In genomic region chr6:142892254-142893021, GRCh38 we compare ENCODE assay signal across 23 cellular contexts. TPM values are rescaled to one million over a fixed set of nuclear protein-coding genes. Genes with fewer than 3 reads are reported as not detected.
DNase-seq lines count a peak whose midpoint lies in the region; ATAC-seq and TF ChIP-seq lines count a peak whose summit lies in the region.
"Had no signal": no experiment of that assay in that cellular context is flagged by ENCODE, and none has a peak within 500 bp of the region (broad histone marks: within the 10 kb centered on the region; RNA-seq: fewer than 3 reads in every experiment).

No MANE protein-coding gene starts in this region.

- H3K36me3 ChIP-seq in CD4-positive, alpha-beta memory T cell (ENCODE audit: insufficient read depth, low read length) = no peaks in the 10 kb centered on the region
- H3K36me3 ChIP-seq: neutrophil, SJCRH30 had no signal

- no peak overlapping the region for H3K4me3 Mint-ChIP-seq in activated CD8-positive, alpha-beta T cell treated with anti-CD3 and anti-CD28 coated beads for 36 hours
- H3K4me3 Mint-ChIP-seq in activated CD8-positive, alpha-beta T cell treated with anti-CD3 and anti-CD28 coated beads, Interleukin-2, amount 10 ng/mL, durations not matched to agents 7 days and 5 days = no peak overlapping the region
- H3K4me3 Mint-ChIP-seq in CD4-positive, alpha-beta memory T cell = peak overlapping the region in 5 of 8 donors; percentile 49 to 78 (median 71)
- peak overlapping the region; percentile 51 for H3K4me3 Mint-ChIP-seq in activated T-helper 17 cell treated with anti-CD3 and anti-CD28 coated beads, Interleukin-2, amount 50 U/mL, for 72 hours
- peak overlapping the region in 5 of 10 donors; percentile 13 to 52 (median 16) for H3K4me3 Mint-ChIP-seq in naive thymus-derived CD8-positive, alpha-beta T cell
- no peak overlapping the region for H3K4me3 Mint-ChIP-seq in natural killer cell treated with Interleukin-12 subunit alpha and Interleukin-12 subunit beta and Interleukin-15 and Interleukin-18, amount 100 ng/mL, for 72 hours
- H3K4me3 Mint-ChIP-seq: T-helper 1 cell treated with Interleukin-12 subunit alpha and Interleukin-12 subunit beta and Interleukin-4 antibody, amounts not matched to agents 30 μg/mL and 1 μg/mL, for 36 hours had no signal

- DNase-seq in activated CD8-positive, alpha-beta T cell treated with anti-CD3 and anti-CD28 coated beads for 36 hours = no peak
- DNase-seq in activated CD8-positive, alpha-beta T cell treated with anti-CD3 and anti-CD28 coated beads, Interleukin-2, amount 10 ng/mL, durations not matched to agents 7 days and 5 days = no peak
- DNase-seq in CD4-positive, alpha-beta memory T cell = no peak
- DNase-seq in naive thymus-derived CD8-positive, alpha-beta T cell = no peak
- DNase-seq in natural killer cell treated with Interleukin-12 subunit alpha and Interleukin-12 subunit beta and Interleukin-15 and Interleukin-18, amount 100 ng/mL, for 72 hours (ENCODE audit: low spot score) = no peak
- DNase-seq: activated CD4-positive, alpha-beta T cell treated with anti-CD3 and anti-CD28 coated beads for 48 hours; AML-193; body of pancreas; DMS53; effector CD8-positive, alpha-beta T cell; GDM1; NCI-H524 treated with DMSO at 0.1 percent for 48 hours; NK-92 treated with Interleukin-12 subunit alpha and Interleukin-12 subunit beta, amount 100 ng/mL, for 24 hours; SJCRH30 had no signal

- H3K4me3 ChIP-seq in CD4-positive, alpha-beta memory T cell (ENCODE audit: low read length in 2 of 2) = no peak overlapping the region
- H3K4me3 ChIP-seq: body of pancreas, hepatocyte, SJCRH30 had no signal

- H3K27ac Mint-ChIP-seq in activated CD8-positive, alpha-beta T cell treated with anti-CD3 and anti-CD28 coated beads for 36 hours = peak overlapping the region; percentile 31
- no peak overlapping the region for H3K27ac Mint-ChIP-seq in activated CD8-positive, alpha-beta T cell treated with anti-CD3 and anti-CD28 coated beads, Interleukin-2, amount 10 ng/mL, durations not matched to agents 7 days and 5 days
- H3K27ac Mint-ChIP-seq in CD4-positive, alpha-beta memory T cell = peak overlapping the region; percentile 35 to 80 (median 69)
- H3K27ac Mint-ChIP-seq in activated T-helper 17 cell treated with anti-CD3 and anti-CD28 coated beads, Interleukin-2, amount 50 U/mL, for 72 hours = peak overlapping the region; percentile 62
- peak overlapping the region in 6 of 10 donors; percentile 39 to 82 (median 70) for H3K27ac Mint-ChIP-seq in naive thymus-derived CD8-positive, alpha-beta T cell
- peak overlapping the region in 1 of 2 donors; percentile 78 for H3K27ac Mint-ChIP-seq in natural killer cell treated with Interleukin-12 subunit alpha and Interleukin-12 subunit beta and Interleukin-15 and Interleukin-18, amount 100 ng/mL, for 72 hours
- H3K27ac Mint-ChIP-seq: progenitor cell of endocrine pancreas; T-helper 1 cell treated with Interleukin-12 subunit alpha and Interleukin-12 subunit beta and Interleukin-4 antibody, amounts not matched to agents 30 μg/mL and 1 μg/mL, for 36 hours had no signal

- POLR2A ChIA-PET in activated CD8-positive, alpha-beta T cell treated with anti-CD3 and anti-CD28 coated beads for 36 hours (lab: Charles Lee) = interaction anchor here (1.5 to 1.6 kb wide), 3 partner anchors 8 to 39 kb away, joined by 3 to 4 read pairs (median 4); no protein-coding TSS in a partner anchor
- POLR2A ChIA-PET in activated CD8-positive, alpha-beta T cell treated with anti-CD3 and anti-CD28 coated beads, Interleukin-2, amount 10 ng/mL, durations not matched to agents 7 days and 5 days (lab: Charles Lee) = interaction anchor here (0.6 kb wide), 1 partner anchor 551 kb away, joined by 3 read pairs; no protein-coding TSS in a partner anchor
- POLR2A ChIA-PET in CD4-positive, alpha-beta memory T cell (lab: Charles Lee; ENCODE audit: partially characterized antibody) = interaction anchor here (0.5 to 3.8 kb wide), 7 partner anchors 7 to 54 kb away, joined by 3 to 12 read pairs (median 5); no protein-coding TSS in a partner anchor
- POLR2A ChIA-PET in naive thymus-derived CD8-positive, alpha-beta T cell (lab: Charles Lee) = no interaction called here

- H3K9me3 ChIP-seq in CD4-positive, alpha-beta memory T cell (ENCODE audit: control insufficient read depth in 1 of 2, low read length in 2 of 2) = no peaks in the 10 kb centered on the region
- H3K9me3 ChIP-seq: body of pancreas, neutrophil, SJCRH30 had no signal

- peaks cover 96% of the 10 kb centered on the region for H3K4me1 ChIP-seq in CD4-positive, alpha-beta memory T cell (ENCODE audit: insufficient read depth, low read length)
- H3K4me1 ChIP-seq: SJCRH30 had no signal

- no peaks in the 10 kb centered on the region for H3K27me3 ChIP-seq in CD4-positive, alpha-beta memory T cell (ENCODE audit: insufficient read depth, low read length)
- H3K27me3 ChIP-seq: body of pancreas, hepatocyte, neutrophil, SJCRH30 had no signal

- H3K4me1 Mint-ChIP-seq in activated CD8-positive, alpha-beta T cell treated with anti-CD3 and anti-CD28 coated beads for 36 hours (ENCODE audit: low read depth) = peaks cover 63% of the 10 kb centered on the region
- peaks cover 43% of the 10 kb centered on the region for H3K4me1 Mint-ChIP-seq in activated CD8-positive, alpha-beta T cell treated with anti-CD3 and anti-CD28 coated beads, Interleukin-2, amount 10 ng/mL, durations not matched to agents 7 days and 5 days (ENCODE audit: low read depth)
- H3K4me1 Mint-ChIP-seq in CD4-positive, alpha-beta memory T cell = peaks cover 63 to 75% (median 71%) of the 10 kb centered on the region in 4 donors
- H3K4me1 Mint-ChIP-seq in activated T-helper 17 cell treated with anti-CD3 and anti-CD28 coated beads, Interleukin-2, amount 50 U/mL, for 72 hours = peaks cover 31% of the 10 kb centered on the region
- peaks cover 27 to 74% (median 68%) of the 10 kb centered on the region in 4 donors for H3K4me1 Mint-ChIP-seq in naive thymus-derived CD8-positive, alpha-beta T cell
- peaks cover 23 to 27% of the 10 kb centered on the region in 2 donors for H3K4me1 Mint-ChIP-seq in natural killer cell treated with Interleukin-12 subunit alpha and Interleukin-12 subunit beta and Interleukin-15 and Interleukin-18, amount 100 ng/mL, for 72 hours (ENCODE audit: low read depth in 2 of 2)

- peak overlapping the region; percentile 10 for H3K27ac ChIP-seq in CD4-positive, alpha-beta memory T cell (ENCODE audit: low read depth, low read length)
- H3K27ac ChIP-seq: body of pancreas, hepatocyte, HL-60, neutrophil, SJCRH30 had no signal

- peaks cover 39% of the 10 kb centered on the region for H3K36me3 Mint-ChIP-seq in activated CD8-positive, alpha-beta T cell treated with anti-CD3 and anti-CD28 coated beads for 36 hours (ENCODE audit: low read depth)
- peaks cover 28% of the 10 kb centered on the region for H3K36me3 Mint-ChIP-seq in activated CD8-positive, alpha-beta T cell treated with anti-CD3 and anti-CD28 coated beads, Interleukin-2, amount 10 ng/mL, durations not matched to agents 7 days and 5 days (ENCODE audit: low read depth)
- peaks cover 14 to 16% of the 10 kb centered on the region in 2 donors for H3K36me3 Mint-ChIP-seq in CD4-positive, alpha-beta memory T cell
- peaks cover 29% of the 10 kb centered on the region for H3K36me3 Mint-ChIP-seq in activated T-helper 17 cell treated with anti-CD3 and anti-CD28 coated beads, Interleukin-2, amount 50 U/mL, for 72 hours (ENCODE audit: low read depth)
- H3K36me3 Mint-ChIP-seq in naive thymus-derived CD8-positive, alpha-beta T cell = peaks cover 0 to 14% (median 12%) of the 10 kb centered on the region in 3 donors
- peaks cover 20% of the 10 kb centered on the region for H3K36me3 Mint-ChIP-seq in natural killer cell treated with Interleukin-12 subunit alpha and Interleukin-12 subunit beta and Interleukin-15 and Interleukin-18, amount 100 ng/mL, for 72 hours

- peaks cover 2% of the 10 kb centered on the region for H3K9me3 Mint-ChIP-seq in activated CD8-positive, alpha-beta T cell treated with anti-CD3 and anti-CD28 coated beads for 36 hours
- no peaks in the 10 kb centered on the region for H3K9me3 Mint-ChIP-seq in activated CD8-positive, alpha-beta T cell treated with anti-CD3 and anti-CD28 coated beads, Interleukin-2, amount 10 ng/mL, durations not matched to agents 7 days and 5 days (ENCODE audit: insufficient read depth)
- no peaks in the 10 kb centered on the region for H3K9me3 Mint-ChIP-seq in CD4-positive, alpha-beta memory T cell
- H3K9me3 Mint-ChIP-seq in activated T-helper 17 cell treated with anti-CD3 and anti-CD28 coated beads, Interleukin-2, amount 50 U/mL, for 72 hours = no peaks in the 10 kb centered on the region
- H3K9me3 Mint-ChIP-seq in naive thymus-derived CD8-positive, alpha-beta T cell = no peaks in the 10 kb centered on the region
- peaks cover 5% of the 10 kb centered on the region for H3K9me3 Mint-ChIP-seq in natural killer cell treated with Interleukin-12 subunit alpha and Interleukin-12 subunit beta and Interleukin-15 and Interleukin-18, amount 100 ng/mL, for 72 hours
- H3K9me3 Mint-ChIP-seq: T-helper 1 cell treated with Interleukin-12 subunit alpha and Interleukin-12 subunit beta and Interleukin-4 antibody, amounts not matched to agents 30 μg/mL and 1 μg/mL, for 36 hours had no signal

- CTCF ChIA-PET in activated CD8-positive, alpha-beta T cell treated with anti-CD3 and anti-CD28 coated beads for 36 hours (lab: Charles Lee) = interaction anchor here (1.6 kb wide), 2 partner anchors 8 to 200 kb away, joined by 4 to 6 read pairs; no protein-coding TSS in a partner anchor
- CTCF ChIA-PET in activated CD8-positive, alpha-beta T cell treated with anti-CD3 and anti-CD28 coated beads, Interleukin-2, amount 10 ng/mL, durations not matched to agents 7 days and 5 days (lab: Charles Lee) = interaction anchor here (1.1 to 1.3 kb wide), 3 partner anchors 10 to 38 kb away, joined by 3 to 4 read pairs (median 3); no protein-coding TSS in a partner anchor
- CTCF ChIA-PET in CD4-positive, alpha-beta memory T cell (lab: Charles Lee; ENCODE audit: partially characterized antibody) = interaction anchor here (1.1 to 1.4 kb wide), 3 partner anchors 9 to 46 kb away, joined by 3 to 7 read pairs (median 3); no protein-coding TSS in a partner anchor

- no peaks in the 10 kb centered on the region for H3K27me3 Mint-ChIP-seq in activated CD8-positive, alpha-beta T cell treated with anti-CD3 and anti-CD28 coated beads for 36 hours
- no peaks in the 10 kb centered on the region for H3K27me3 Mint-ChIP-seq in activated CD8-positive, alpha-beta T cell treated with anti-CD3 and anti-CD28 coated beads, Interleukin-2, amount 10 ng/mL, durations not matched to agents 7 days and 5 days (ENCODE audit: low read depth)
- H3K27me3 Mint-ChIP-seq in CD4-positive, alpha-beta memory T cell = no peaks in the 10 kb centered on the region
- H3K27me3 Mint-ChIP-seq in activated T-helper 17 cell treated with anti-CD3 and anti-CD28 coated beads, Interleukin-2, amount 50 U/mL, for 72 hours = no peaks in the 10 kb centered on the region
- H3K27me3 Mint-ChIP-seq in naive thymus-derived CD8-positive, alpha-beta T cell = no peaks in the 10 kb centered on the region
- no peaks in the 10 kb centered on the region for H3K27me3 Mint-ChIP-seq in natural killer cell treated with Interleukin-12 subunit alpha and Interleukin-12 subunit beta and Interleukin-15 and Interleukin-18, amount 100 ng/mL, for 72 hours
- H3K27me3 Mint-ChIP-seq: progenitor cell of endocrine pancreas had no signal

- TF ChIP-seq CTCF in activated CD8-positive, alpha-beta T cell treated with anti-CD3 and anti-CD28 coated beads for 36 hours (IDR thresholded peaks at IDR 0.05) = no peak

- ATAC-seq in activated CD8-positive, alpha-beta T cell treated with anti-CD3 and anti-CD28 coated beads for 36 hours = no peak
- no peak for ATAC-seq in activated CD8-positive, alpha-beta T cell treated with anti-CD3 and anti-CD28 coated beads, Interleukin-2, amount 10 ng/mL, durations not matched to agents 7 days and 5 days
- no peak for ATAC-seq in activated T-helper 17 cell treated with anti-CD3 and anti-CD28 coated beads, Interleukin-2, amount 50 U/mL, for 72 hours (replicated peaks)
- ATAC-seq in naive thymus-derived CD8-positive, alpha-beta T cell = no peak
- no peak for ATAC-seq in natural killer cell treated with Interleukin-12 subunit alpha and Interleukin-12 subunit beta and Interleukin-15 and Interleukin-18, amount 100 ng/mL, for 72 hours
- no peak for ATAC-seq in GM18867 (IDR thresholded peaks at IDR 0.05; ENCODE audit: unreplicated experiment)
- no peak for ATAC-seq in GM21447 (IDR thresholded peaks at IDR 0.05; ENCODE audit: unreplicated experiment)
- ATAC-seq: HCT116 had no signal

- intact Hi-C loops in activated CD8-positive, alpha-beta T cell treated with anti-CD3 and anti-CD28 coated beads for 36 hours (cut with micrococcal nuclease) = no loop called here
- intact Hi-C loops in CD4-positive, alpha-beta memory T cell (cut with micrococcal nuclease) = no loop called here

RNA-seq across cellular contexts. Expression of gene HIVEP2, which starts 52.5 kb away (rescaled TPM):
- total RNA-seq in activated CD8-positive, alpha-beta T cell treated with anti-CD3 and anti-CD28 coated beads for 36 hours = 10 to 100 TPM; 31.8 to 38.1 TPM
- 10 to 100 TPM; 22.8 to 23.1 TPM for total RNA-seq in activated CD8-positive, alpha-beta T cell treated with anti-CD3 and anti-CD28 coated beads, Interleukin-2, amount 10 ng/mL, durations not matched to agents 7 days and 5 days
- 10 to 100 TPM; 90.6 to 92.7 TPM for total RNA-seq in CD4-positive, alpha-beta memory T cell
- polyA plus RNA-seq in CD4-positive, alpha-beta memory T cell = 10 to 100 TPM in 1 of 2 donors, 1 to 10 TPM in 1; 5.0 to 22.9 TPM
- 10 to 100 TPM; 33.0 to 53.5 TPM for total RNA-seq in activated T-helper 17 cell treated with anti-CD3 and anti-CD28 coated beads, Interleukin-2, amount 50 U/mL, for 72 hours
- 10 to 100 TPM; 84.8 to 99.2 TPM for total RNA-seq in naive thymus-derived CD8-positive, alpha-beta T cell
- 10 to 100 TPM in 2 of 3 donors, 1 to 10 TPM in 1; 6.5 to 17.1 (median 12.5) TPM for polyA plus RNA-seq in naive thymus-derived CD8-positive, alpha-beta T cell
- 10 to 100 TPM; 45.7 to 58.1 TPM for total RNA-seq in natural killer cell treated with Interleukin-12 subunit alpha and Interleukin-12 subunit beta and Interleukin-15 and Interleukin-18, amount 100 ng/mL, for 72 hours

Comparison
In these comparisons a context has a peak if more than half of its experiments do, and no peak if none do; other contexts are left out.
1. H3K4me3 Mint-ChIP-seq: peak in CD4-positive, alpha-beta memory T cell (5 of 8) and activated T-helper 17 cell treated with anti-CD3 and anti-CD28 coated beads, Interleukin-2, amount 50 U/mL, for 72 hours (single experiment); none in activated CD8-positive, alpha-beta T cell treated with anti-CD3 and anti-CD28 coated beads for 36 hours (single experiment), activated CD8-positive, alpha-beta T cell treated with anti-CD3 and anti-CD28 coated beads, Interleukin-2, amount 10 ng/mL, durations not matched to agents 7 days and 5 days (single experiment) and natural killer cell treated with Interleukin-12 subunit alpha and Interleukin-12 subunit beta and Interleukin-15 and Interleukin-18, amount 100 ng/mL, for 72 hours (single experiment).